In the genomic region with DNA sequence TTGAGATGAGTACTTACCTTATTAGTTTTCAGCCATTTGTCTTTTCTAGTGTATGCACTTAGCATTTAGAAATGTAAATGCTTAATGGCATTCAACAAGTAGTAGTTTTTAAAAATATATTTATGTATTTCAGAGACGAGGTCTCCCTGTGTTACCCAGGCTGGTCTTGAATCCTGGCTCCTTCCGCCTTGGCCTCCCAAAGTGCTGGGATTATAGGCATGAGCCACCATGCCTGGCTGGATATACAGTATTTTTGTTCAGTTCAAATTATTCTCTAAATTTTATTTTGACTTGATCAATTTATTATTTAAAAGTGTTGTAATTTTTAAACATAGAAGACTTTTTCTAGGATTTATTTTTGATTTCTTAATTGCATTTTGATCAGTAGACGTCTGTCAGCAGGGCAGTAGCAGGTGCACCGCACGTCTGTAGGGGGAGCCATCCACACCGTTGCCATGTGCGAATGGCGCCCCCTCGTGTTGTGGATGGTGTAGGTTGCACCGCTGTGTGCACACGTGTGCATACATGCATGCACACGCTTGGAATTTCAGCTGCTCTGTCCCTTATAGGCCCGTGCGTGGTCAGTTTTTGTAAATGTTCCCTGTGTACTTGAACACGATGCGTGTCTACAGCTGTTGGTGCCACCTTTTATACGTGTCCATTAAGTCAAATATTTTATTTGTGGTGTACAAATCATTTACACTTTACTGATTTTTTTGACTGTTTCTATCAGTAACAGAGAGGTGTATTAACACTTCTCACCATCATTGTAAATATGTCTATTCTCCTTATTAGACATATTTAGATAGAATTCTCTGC, we compare ENCODE assay signal across 8 cellular contexts. TPM values are rescaled to one million over a fixed set of nuclear protein-coding genes. Genes with fewer than 3 reads are reported as not detected.
DNase-seq lines count a peak whose midpoint lies in the region; ATAC-seq, FAIRE-seq and TF ChIP-seq lines count a peak whose summit lies in the region.

No MANE protein-coding gene starts in this region.

- H3K27ac ChIP-seq in lower lobe of right lung = no peak overlapping the region

- intact Hi-C loops in lower lobe of right lung (cut with DNase I) = loop anchor here (10.0 kb wide), 1 partner anchor 150 kb away; no protein-coding TSS in a partner anchor

- no peaks in the 10 kb centered on the region for H3K36me3 ChIP-seq in lower lobe of right lung

- TF ChIP-seq POLR2A in GM12892 (IDR thresholded peaks at IDR 0.05; ENCODE audit: low read depth, low read length) = no peak

- no peaks in the 10 kb centered on the region for H3K27me3 ChIP-seq in lower lobe of right lung (ENCODE audit: low read depth)

- no peak overlapping the region for H3K4me3 ChIP-seq in lower lobe of right lung

- peak; percentile 49 for DNase-seq in GM12892 (ENCODE audit: insufficient read length)
- DNase-seq in NCI-H748 treated with DMSO at 0.1 percent for 48 hours (lab: John Stamatoyannopoulos, UW) = peak; percentile 53
- peak; percentile 96 to 97 for DNase-seq in activated CD4-positive, alpha-beta T cell treated with anti-CD3 and anti-CD28 coated beads, Interleukin-2, amount 50 U/mL, for 48 hours
- peak; percentile 83 to 92 for DNase-seq in dermis microvascular lymphatic vessel endothelial cell (ENCODE audit: low read depth in 2 of 2)
- DNase-seq in lower lobe of right lung = peak; percentile 93
- DNase-seq in stimulated activated CD8-positive, alpha-beta memory T cell treated with anti-CD3 and anti-CD28 coated beads, Interleukin-12 subunit alpha, Interleukin-12 subunit beta, amount 100 ng/mL, for 24 hours (ENCODE audit: extremely low read depth) = peak; percentile 78
- no peak for DNase-seq in occipital lobe (lab: John Stamatoyannopoulos, UW)

- peak; percentile 83 for FAIRE-seq in GM12892 (lab: Jason Lieb, UNC)

- H3K9me3 ChIP-seq in lower lobe of right lung = no peaks in the 10 kb centered on the region

- peak; percentile 100 for TF ChIP-seq CTCF in lower lobe of right lung (IDR thresholded peaks at IDR 0.05)

- ATAC-seq in HG03457 (IDR thresholded peaks at IDR 0.05; ENCODE audit: unreplicated experiment) (peak; percentile 83), lower lobe of right lung (peak; percentile 97 to 98)

- H3K4me1 ChIP-seq in lower lobe of right lung = no peaks in the 10 kb centered on the region

RNA-seq across cellular contexts. Expression of gene RPTOR, which starts 30.6 kb away (rescaled TPM):
- 6.7 TPM for polyA plus RNA-seq in GM12892 (2012; ENCODE audit: missing spikeins)
- total RNA-seq in dermis microvascular lymphatic vessel endothelial cell (10.5 and 16.8 TPM in 2 replicates), lower lobe of right lung (34.0 TPM), occipital lobe (14.2 TPM)
